In the genomic region with DNA sequence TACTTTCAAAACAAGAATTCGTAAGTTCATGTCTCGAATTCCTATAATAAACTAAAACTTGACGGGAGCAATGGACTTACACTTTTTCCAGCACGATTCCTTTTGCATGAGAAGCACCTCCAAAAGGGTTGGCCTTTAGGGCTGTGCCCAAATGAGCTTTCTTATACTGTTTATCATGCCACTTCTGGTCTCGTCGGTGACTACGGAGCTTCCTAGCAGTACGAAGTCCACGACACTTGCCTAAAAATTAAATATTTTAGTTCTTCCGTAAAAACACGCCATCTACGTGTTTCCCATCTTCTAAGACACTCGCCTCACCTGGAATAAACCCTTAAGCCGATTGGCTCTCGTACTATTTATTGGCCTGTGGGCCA, we compare ENCODE assay signal across 8 cellular contexts. TPM values are rescaled to one million over a fixed set of nuclear protein-coding genes. Genes with fewer than 3 reads are reported as not detected.
DNase-seq lines count a peak whose midpoint lies in the region; ATAC-seq, FAIRE-seq and TF ChIP-seq lines count a peak whose summit lies in the region.

No MANE protein-coding gene starts in this region.

- H3K27ac Mint-ChIP-seq in activated naive CD8-positive, alpha-beta T cell: peak overlapping the region; percentile 99

- peaks cover 50% of the 10 kb centered on the region for H3K4me1 Mint-ChIP-seq in activated naive CD8-positive, alpha-beta T cell (ENCODE audit: low read depth)

- ATAC-seq in left cardiac atrium (peak; percentile 2 to 5), GM19455 (IDR thresholded peaks at IDR 0.05; ENCODE audit: unreplicated experiment) (no peak)

- H3K4me1 ChIP-seq in kidney (ENCODE audit: control insufficient read depth in 1 of 2, insufficient read depth in 1 of 2, low read depth in 1 of 2, low read length in 2 of 2): peaks cover 0 to 2% of the 10 kb centered on the region in 2 donors

- no peak for FAIRE-seq in kidney (lab: Jason Lieb, UNC)

- no peak for TF ChIP-seq CTCF in kidney (IDR thresholded peaks at IDR 0.05; ENCODE audit: borderline replicate concordance, extremely low read depth, insufficient read depth)

- H3K9me3 Mint-ChIP-seq in activated naive CD8-positive, alpha-beta T cell (ENCODE audit: low read depth): no peaks in the 10 kb centered on the region

- intact Hi-C loops in left cardiac atrium (cut with DNase I): no loop called here
- intact Hi-C loops in cardiac septum (cut with DNase I): no loop called here
- intact Hi-C loops in kidney (cut with DNase I): no loop called here

- peak overlapping the region; percentile 78 to 98 for H3K9ac ChIP-seq in kidney (ENCODE audit: low read length in 2 of 2)

- peak overlapping the region; percentile 100 for H3K4me3 Mint-ChIP-seq in activated naive CD8-positive, alpha-beta T cell

- H3K36me3 Mint-ChIP-seq in activated naive CD8-positive, alpha-beta T cell: peaks cover 29% of the 10 kb centered on the region

- DNase-seq in left cardiac atrium: no peak
- no peak for DNase-seq in cardiac septum (ENCODE audit: low spot score)
- no peak for DNase-seq in kidney
- no peak for DNase-seq in islet precursor cell
- no peak for DNase-seq in stimulated activated CD4-positive, alpha-beta T cell treated with anti-CD3 and anti-CD28 coated beads, Interleukin-4, amount 100 ng/mL, for 4 hours

- no peaks in the 10 kb centered on the region for H3K27me3 Mint-ChIP-seq in activated naive CD8-positive, alpha-beta T cell

- no peaks in the 10 kb centered on the region for H3K9me3 ChIP-seq in kidney (ENCODE audit: control insufficient read depth in 1 of 2, low read length in 2 of 2)

- H3K27ac ChIP-seq in kidney (ENCODE audit: low read depth in 2 of 2, low read length in 2 of 2): peak overlapping the region; percentile 83 to 94
- peak overlapping the region; percentile 90 for H3K27ac ChIP-seq in temporal lobe (ENCODE audit: low read depth, low read length)

- peak overlapping the region; percentile 83 to 99 for H3K4me3 ChIP-seq in kidney (ENCODE audit: low read length in 2 of 2)

- H3K36me3 ChIP-seq in kidney (ENCODE audit: control insufficient read depth in 1 of 2, insufficient read depth in 2 of 2, low read length in 2 of 2): peaks cover 13 to 16% of the 10 kb centered on the region in 2 donors

RNA-seq across cellular contexts. Expression of a gene that starts 0.6 kb away (rescaled TPM):
- total RNA-seq in left cardiac atrium (1,000 to 10,000 TPM; 1,197 to 1,309 TPM), cardiac septum (784 TPM), kidney (1,470 TPM), temporal lobe (3,054 TPM)
- polyA plus RNA-seq in kidney (ENCODE audit: insufficient read depth, low read depth, low replicate concordance): 2,169 TPM
